Comparison of ENCODE assay signal across 19 cellular contexts in genomic region chr21:16071761-16072160, GRCh38.
DNase-seq lines count a peak whose midpoint lies in the region; ATAC-seq and TF ChIP-seq lines count a peak whose summit lies in the region.
"Had no signal": no experiment of that assay in that cellular context is flagged by ENCODE, and none has a peak within 500 bp of the region (broad histone marks: within the 10 kb centered on the region; RNA-seq: fewer than 3 reads in every experiment).

No MANE protein-coding gene starts in this region.

- peak overlapping the region; percentile 72 for H3K4me3 ChIP-seq in GM23248
- H3K4me3 ChIP-seq in mesenchymal stem cell (ENCODE audit: insufficient read depth in 1 of 2, low read depth in 1 of 2, low read length in 2 of 2): peak overlapping the region in 1 of 2 experiments; percentile 5
- H3K4me3 ChIP-seq: K562 had no signal

- no peak overlapping the region for H2BK15ac ChIP-seq in mesenchymal stem cell (ENCODE audit: low read depth, poor library complexity, severe bottlenecking)

- H3K4me2 ChIP-seq in GM23248 (ENCODE audit: unreplicated experiment) (peak overlapping the region; percentile 81), mesenchymal stem cell (ENCODE audit: low read length, poor library complexity, severe bottlenecking) (no peak overlapping the region)

- H3K4me3 Mint-ChIP-seq in brain: peak overlapping the region; percentile 83 to 96 (median 87)
- H3K4me3 Mint-ChIP-seq in activated CD8-positive, alpha-beta T cell treated with anti-CD3 and anti-CD28 coated beads for 36 hours: no peak overlapping the region
- H3K4me3 Mint-ChIP-seq: activated CD4-positive, alpha-beta T cell treated with anti-CD3 and anti-CD28 coated beads, Interleukin-2, amount 10 ng/mL, durations not matched to agents 7 days and 5 days; CD8-positive, alpha-beta T cell; immature natural killer cell; stimulated activated naive CD8-positive, alpha-beta T cell treated with anti-CD3 and anti-CD28 coated beads, Interleukin-15, Interleukin-2, amounts not matched to agents 100 ng/mL and 50 ng/mL, for 24 hours had no signal

- no peak overlapping the region for H2BK12ac ChIP-seq in mesenchymal stem cell (ENCODE audit: low read length in 2 of 2)

- no peak for TF ChIP-seq CTCF in brain (conservative IDR thresholded peaks at IDR 0.05)
- no peak for TF ChIP-seq CTCF in activated CD8-positive, alpha-beta T cell treated with anti-CD3 and anti-CD28 coated beads for 36 hours (IDR thresholded peaks at IDR 0.05)

- in situ Hi-C loops in GM23248 (cut with MboI): no loop called here

- H3K27ac Mint-ChIP-seq in brain: peak overlapping the region; percentile 91 to 98 (median 98)
- no peak overlapping the region for H3K27ac Mint-ChIP-seq in activated CD8-positive, alpha-beta T cell treated with anti-CD3 and anti-CD28 coated beads for 36 hours
- H3K27ac Mint-ChIP-seq: activated CD4-positive, alpha-beta T cell treated with anti-CD3 and anti-CD28 coated beads, Interleukin-2, amount 10 ng/mL, durations not matched to agents 7 days and 5 days; CD8-positive, alpha-beta T cell; immature natural killer cell; stimulated activated naive CD8-positive, alpha-beta T cell treated with anti-CD3 and anti-CD28 coated beads, Interleukin-15, Interleukin-2, amounts not matched to agents 100 ng/mL and 50 ng/mL, for 24 hours had no signal

- no peak overlapping the region for H3K18ac ChIP-seq in mesenchymal stem cell (ENCODE audit: low read depth in 1 of 2, low read length in 2 of 2)

- no peak overlapping the region for H3K23ac ChIP-seq in mesenchymal stem cell (ENCODE audit: low read length in 2 of 2)

- no peaks in the 10 kb centered on the region for H3K79me1 ChIP-seq in mesenchymal stem cell (replicated peaks; ENCODE audit: low read length, poor library complexity, severe bottlenecking)

- DNase-seq in GM23248: no peak
- no peak for DNase-seq in mesenchymal stem cell
- DNase-seq in substantia nigra (lab: John Stamatoyannopoulos, UW): no peak
- no peak for DNase-seq in activated CD8-positive, alpha-beta T cell treated with anti-CD3 and anti-CD28 coated beads for 36 hours
- no peak for DNase-seq in iPS-NIHi7 (ENCODE audit: extremely low spot score)
- DNase-seq in NCI-H82 treated with DMSO at 0.1 percent for 48 hours (lab: John Stamatoyannopoulos, UW; ENCODE audit: unreplicated experiment): no peak
- DNase-seq: activated CD4-positive, alpha-beta T cell treated with anti-CD3 and anti-CD28 coated beads, Interleukin-2, amount 10 ng/mL, durations not matched to agents 7 days and 5 days; amniotic stem cell; CD8-positive, alpha-beta T cell; DMS53; effector memory CD4-positive, alpha-beta T cell; immature natural killer cell; NCI-H510A; stimulated activated CD4-positive, alpha-beta T cell treated with anti-CD3 and anti-CD28 coated beads, Interleukin-2, amount 100 ng/mL, for 48 hours had no signal

- no peak overlapping the region for H4K8ac ChIP-seq in mesenchymal stem cell (ENCODE audit: low read length)

- no peak overlapping the region for H2AK5ac ChIP-seq in mesenchymal stem cell (ENCODE audit: low read length, severe bottlenecking)

- H3K27ac ChIP-seq in GM23248: no peak overlapping the region
- no peak overlapping the region for H3K27ac ChIP-seq in mesenchymal stem cell (ENCODE audit: low read length, poor library complexity, severe bottlenecking)
- H3K27ac ChIP-seq in substantia nigra (ENCODE audit: low read depth, low read length, poor library complexity, severe bottlenecking): peak overlapping the region; percentile 97
- H3K27ac ChIP-seq: heart left ventricle had no signal

- H2AFZ ChIP-seq in GM23248: no peak overlapping the region
- H2AFZ ChIP-seq in mesenchymal stem cell (ENCODE audit: low read depth, low read length): no peak overlapping the region

- ATAC-seq in activated CD8-positive, alpha-beta T cell treated with anti-CD3 and anti-CD28 coated beads for 36 hours: no peak
- no peak for ATAC-seq in HG02870 (IDR thresholded peaks at IDR 0.05; ENCODE audit: unreplicated experiment)
- ATAC-seq: CD8-positive, alpha-beta T cell; heart left ventricle; K562 had no signal

- no peaks in the 10 kb centered on the region for H3K9me3 Mint-ChIP-seq in brain
- H3K9me3 Mint-ChIP-seq in activated CD8-positive, alpha-beta T cell treated with anti-CD3 and anti-CD28 coated beads for 36 hours: no peaks in the 10 kb centered on the region
- H3K9me3 Mint-ChIP-seq: activated CD4-positive, alpha-beta T cell treated with anti-CD3 and anti-CD28 coated beads, Interleukin-2, amount 10 ng/mL, durations not matched to agents 7 days and 5 days; CD8-positive, alpha-beta T cell; stimulated activated naive CD8-positive, alpha-beta T cell treated with anti-CD3 and anti-CD28 coated beads, Interleukin-15, Interleukin-2, amounts not matched to agents 100 ng/mL and 50 ng/mL, for 24 hours had no signal

- H3K9me3 ChIP-seq in GM23248 (ENCODE audit: low read depth) (no peaks in the 10 kb centered on the region), mesenchymal stem cell (ENCODE audit: control insufficient read depth, low read length) (no peaks in the 10 kb centered on the region)
- H3K9me3 ChIP-seq: heart left ventricle had no signal

- H3K79me2 ChIP-seq in GM23248 (ENCODE audit: insufficient read depth): no peaks in the 10 kb centered on the region

- no peak overlapping the region for H3K14ac ChIP-seq in mesenchymal stem cell (ENCODE audit: low read length in 2 of 2)

- H3K36me3 ChIP-seq in GM23248 (ENCODE audit: low read depth): no peaks in the 10 kb centered on the region
- H3K36me3 ChIP-seq in mesenchymal stem cell (ENCODE audit: control insufficient read depth in 1 of 2, insufficient read depth in 2 of 2, low read depth in 1 of 2, low read length in 2 of 2): no peaks in the 10 kb centered on the region
- H3K36me3 ChIP-seq: heart left ventricle had no signal

- intact Hi-C loops in activated CD8-positive, alpha-beta T cell treated with anti-CD3 and anti-CD28 coated beads for 36 hours (cut with micrococcal nuclease): no loop called here

- H3K4me1 Mint-ChIP-seq in brain: peaks cover 83% of the 10 kb centered on the region
- H3K4me1 Mint-ChIP-seq in activated CD8-positive, alpha-beta T cell treated with anti-CD3 and anti-CD28 coated beads for 36 hours (ENCODE audit: low read depth): no peaks in the 10 kb centered on the region
- H3K4me1 Mint-ChIP-seq: activated CD4-positive, alpha-beta T cell treated with anti-CD3 and anti-CD28 coated beads, Interleukin-2, amount 10 ng/mL, durations not matched to agents 7 days and 5 days; immature natural killer cell had no signal

- no peak overlapping the region for H2BK5ac ChIP-seq in mesenchymal stem cell (ENCODE audit: low read depth, low read length, poor library complexity, severe bottlenecking)

- peaks cover 3% of the 10 kb centered on the region for H3K36me3 Mint-ChIP-seq in brain
- H3K36me3 Mint-ChIP-seq in activated CD8-positive, alpha-beta T cell treated with anti-CD3 and anti-CD28 coated beads for 36 hours (ENCODE audit: low read depth): no peaks in the 10 kb centered on the region
- H3K36me3 Mint-ChIP-seq: CD8-positive, alpha-beta T cell; immature natural killer cell had no signal

- H3K4me1 ChIP-seq in GM23248 (ENCODE audit: insufficient read depth) (peaks cover 34% of the 10 kb centered on the region), mesenchymal stem cell (ENCODE audit: control insufficient read depth, insufficient read depth, low read depth, low read length) (no peaks in the 10 kb centered on the region)
- H3K4me1 ChIP-seq: heart left ventricle had no signal

- H3K9ac ChIP-seq in GM23248 (no peak overlapping the region), mesenchymal stem cell (ENCODE audit: low read length) (peak overlapping the region; percentile 60)

- H3K9me2 ChIP-seq in GM23248 (ENCODE audit: insufficient read depth): no peaks in the 10 kb centered on the region

- no peaks in the 10 kb centered on the region for H4K20me1 ChIP-seq in GM23248 (ENCODE audit: insufficient read depth)

- POLR2A ChIA-PET in activated CD8-positive, alpha-beta T cell treated with anti-CD3 and anti-CD28 coated beads for 36 hours (lab: Charles Lee): no interaction called here

- 30 to 33% methylated on average over 2 of the region's 2 CpGs for WGBS in GM23248 (ENCODE audit: low coverage in 1 of 2, low lambda C conversion rate in 2 of 2, missing lambda C conversion rate in 2 of 2), 2 experiments
- WGBS in mesenchymal stem cell: 89% methylated on average over 1 of the region's 2 CpGs

- H3K27me3 Mint-ChIP-seq in brain: peaks cover 3% of the 10 kb centered on the region
- no peaks in the 10 kb centered on the region for H3K27me3 Mint-ChIP-seq in activated CD8-positive, alpha-beta T cell treated with anti-CD3 and anti-CD28 coated beads for 36 hours
- H3K27me3 Mint-ChIP-seq: activated CD4-positive, alpha-beta T cell treated with anti-CD3 and anti-CD28 coated beads, Interleukin-2, amount 10 ng/mL, durations not matched to agents 7 days and 5 days; stimulated activated naive CD8-positive, alpha-beta T cell treated with anti-CD3 and anti-CD28 coated beads, Interleukin-15, Interleukin-2, amounts not matched to agents 100 ng/mL and 50 ng/mL, for 24 hours had no signal

- peaks cover 22% of the 10 kb centered on the region for H3F3A ChIP-seq in GM23248 (ENCODE audit: insufficient read depth)

- no peak overlapping the region for H4K91ac ChIP-seq in mesenchymal stem cell (ENCODE audit: low read length)

- CTCF ChIA-PET in activated CD8-positive, alpha-beta T cell treated with anti-CD3 and anti-CD28 coated beads for 36 hours (lab: Charles Lee): no interaction called here

- no peaks in the 10 kb centered on the region for H3K27me3 ChIP-seq in GM23248 (replicated peaks; ENCODE audit: insufficient read depth)
- no peaks in the 10 kb centered on the region for H3K27me3 ChIP-seq in mesenchymal stem cell (ENCODE audit: control insufficient read depth in 1 of 2, insufficient read depth in 1 of 2, low read length in 2 of 2)
- H3K27me3 ChIP-seq: heart left ventricle had no signal

- H3K4ac ChIP-seq in mesenchymal stem cell (ENCODE audit: low read depth in 1 of 2, low read length in 2 of 2): no peak overlapping the region

- no peak overlapping the region for H2BK120ac ChIP-seq in mesenchymal stem cell (ENCODE audit: low read depth, low read length)
